Comparison of ENCODE assay signal across 1 cellular context in genomic region chr3:194075802-194076460, GRCh38.
TF ChIP-seq lines count a peak whose summit lies in the region.

No MANE protein-coding gene starts in this region.

TF ChIP-seq in HepG2, 621 proteins besides CTCF, POLR2A, EP300 and RAD21 (continued from another document):
- TF ChIP-seq, protein P1, sequence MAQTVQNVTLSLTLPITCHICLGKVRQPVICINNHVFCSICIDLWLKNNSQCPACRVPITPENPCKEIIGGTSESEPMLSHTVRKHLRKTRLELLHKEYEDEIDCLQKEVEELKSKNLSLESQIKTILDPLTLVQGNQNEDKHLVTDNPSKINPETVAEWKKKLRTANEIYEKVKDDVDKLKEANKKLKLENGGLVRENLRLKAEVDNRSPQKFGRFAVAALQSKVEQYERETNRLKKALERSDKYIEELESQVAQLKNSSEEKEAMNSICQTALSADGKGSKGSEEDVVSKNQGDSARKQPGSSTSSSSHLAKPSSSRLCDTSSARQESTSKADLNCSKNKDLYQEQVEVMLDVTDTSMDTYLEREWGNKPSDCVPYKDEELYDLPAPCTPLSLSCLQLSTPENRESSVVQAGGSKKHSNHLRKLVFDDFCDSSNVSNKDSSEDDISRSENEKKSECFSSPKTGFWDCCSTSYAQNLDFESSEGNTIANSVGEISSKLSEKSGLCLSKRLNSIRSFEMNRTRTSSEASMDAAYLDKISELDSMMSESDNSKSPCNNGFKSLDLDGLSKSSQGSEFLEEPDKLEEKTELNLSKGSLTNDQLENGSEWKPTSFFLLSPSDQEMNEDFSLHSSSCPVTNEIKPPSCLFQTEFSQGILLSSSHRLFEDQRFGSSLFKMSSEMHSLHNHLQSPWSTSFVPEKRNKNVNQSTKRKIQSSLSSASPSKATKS (CRISPR knock-in tag; IDR thresholded peaks at IDR 0.05), result no peak
- TF ChIP-seq REPIN1 (CRISPR knock-in tag; IDR thresholded peaks at IDR 0.05; ENCODE audit: borderline replicate concordance, low read depth) (peak; percentile 63; the same call in 1 of the 2 replicates), ZBTB1 (CRISPR knock-in tag; IDR thresholded peaks at IDR 0.05; ENCODE audit: borderline replicate concordance) (no peak), ZSCAN29 (CRISPR knock-in tag; conservative IDR thresholded peaks at IDR 0.05) (0 out of 2 replicates have a peak, but pooled peaks have one; percentile 28), ZKSCAN5 (CRISPR knock-in tag; IDR thresholded peaks at IDR 0.05) (no peak), SRSF4 (IDR thresholded peaks at IDR 0.05; ENCODE audit: low read depth, low read length, poor library complexity, severe bottlenecking) (no peak), GATAD1 (CRISPR knock-in tag; IDR thresholded peaks at IDR 0.05) (peak; percentile 25; the same call in 1 of the 2 replicates), ZNF598 (CRISPR knock-in tag; IDR thresholded peaks at IDR 0.05; ENCODE audit: borderline replicate concordance) (no peak), ZNF773 (CRISPR knock-in tag; IDR thresholded peaks at IDR 0.05; ENCODE audit: borderline replicate concordance) (no peak), PBX3 (CRISPR knock-in tag; IDR thresholded peaks at IDR 0.05; ENCODE audit: borderline replicate concordance) (no peak), ZNF205 (CRISPR knock-in tag; IDR thresholded peaks at IDR 0.05) (0 out of 2 replicates have a peak, but pooled peaks have one; percentile 40), GABPA (IDR thresholded peaks at IDR 0.05; ENCODE audit: low read depth, low read length) (no peak), GABPA (CRISPR knock-in tag; IDR thresholded peaks at IDR 0.05; ENCODE audit: low read depth) (peak; percentile 53), ZNF260 (CRISPR knock-in tag; IDR thresholded peaks at IDR 0.05; ENCODE audit: borderline replicate concordance, low read depth) (no peak), CREM (IDR thresholded peaks at IDR 0.05) (peak; percentile 45; the same call in 1 of the 2 replicates), CREM (CRISPR knock-in tag; IDR thresholded peaks at IDR 0.05) (no peak)
- TF ChIP-seq, protein P2, sequence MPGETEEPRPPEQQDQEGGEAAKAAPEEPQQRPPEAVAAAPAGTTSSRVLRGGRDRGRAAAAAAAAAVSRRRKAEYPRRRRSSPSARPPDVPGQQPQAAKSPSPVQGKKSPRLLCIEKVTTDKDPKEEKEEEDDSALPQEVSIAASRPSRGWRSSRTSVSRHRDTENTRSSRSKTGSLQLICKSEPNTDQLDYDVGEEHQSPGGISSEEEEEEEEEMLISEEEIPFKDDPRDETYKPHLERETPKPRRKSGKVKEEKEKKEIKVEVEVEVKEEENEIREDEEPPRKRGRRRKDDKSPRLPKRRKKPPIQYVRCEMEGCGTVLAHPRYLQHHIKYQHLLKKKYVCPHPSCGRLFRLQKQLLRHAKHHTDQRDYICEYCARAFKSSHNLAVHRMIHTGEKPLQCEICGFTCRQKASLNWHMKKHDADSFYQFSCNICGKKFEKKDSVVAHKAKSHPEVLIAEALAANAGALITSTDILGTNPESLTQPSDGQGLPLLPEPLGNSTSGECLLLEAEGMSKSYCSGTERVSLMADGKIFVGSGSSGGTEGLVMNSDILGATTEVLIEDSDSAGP (CRISPR knock-in tag; IDR thresholded peaks at IDR 0.05; ENCODE audit: borderline replicate concordance), result peak; percentile 68
- TF ChIP-seq, protein P3, sequence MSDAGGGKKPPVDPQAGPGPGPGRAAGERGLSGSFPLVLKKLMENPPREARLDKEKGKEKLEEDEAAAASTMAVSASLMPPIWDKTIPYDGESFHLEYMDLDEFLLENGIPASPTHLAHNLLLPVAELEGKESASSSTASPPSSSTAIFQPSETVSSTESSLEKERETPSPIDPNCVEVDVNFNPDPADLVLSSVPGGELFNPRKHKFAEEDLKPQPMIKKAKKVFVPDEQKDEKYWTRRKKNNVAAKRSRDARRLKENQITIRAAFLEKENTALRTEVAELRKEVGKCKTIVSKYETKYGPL (CRISPR knock-in tag; IDR thresholded peaks at IDR 0.05), result no peak
